8 cellular contexts compared by ENCODE assay signal in genomic region chr17:41666336-41666680, GRCh38. TPM values are rescaled to one million over a fixed set of nuclear protein-coding genes. Genes with fewer than 3 reads are reported as not detected.
DNase-seq lines count a peak whose midpoint lies in the region; ATAC-seq, FAIRE-seq and TF ChIP-seq lines count a peak whose summit lies in the region.

No MANE protein-coding gene starts in this region.

- peak overlapping the region; percentile 73 for H3K4me3 ChIP-seq in GM12878
- H3K4me3 ChIP-seq in keratinocyte (ENCODE audit: control insufficient read depth in 2 of 3, extremely low read depth in 1 of 3, insufficient read depth in 2 of 3, low read depth in 1 of 3, low read length in 3 of 3): peak overlapping the region in 1 of 3 experiments; percentile 23

- H3K9ac ChIP-seq in GM12878 (ENCODE audit: control insufficient read depth, insufficient read depth, low read length) (peak overlapping the region; percentile 59), keratinocyte (ENCODE audit: control insufficient read depth, extremely low read depth, insufficient read depth, low read length) (peak overlapping the region; percentile 85)

- WGBS in GM12878 (ENCODE audit: insufficient coverage, insufficient replicate concordance, low lambda C conversion rate, missing lambda C conversion rate): under 1% methylated on average over 14 of the region's 14 CpGs

- no peak for TF ChIP-seq POLR2A in GM12878 (IDR thresholded peaks at IDR 0.05; ENCODE audit: low read depth, low read length)

- CTCF ChIA-PET in GM12878 (lab: Yijun Ruan, JAX): interaction anchor here (0.6 to 12.0 kb wide), 18 partner anchors 8 to 1698 kb away, joined by 3 to 420 read pairs (median 4); partner anchors contain the start of gene EIF1

- SMC1A ChIA-PET in GM12878 (lab: Charles Lee; ENCODE audit: uncharacterized antibody, unreplicated experiment): interaction anchor here (0.9 to 6.9 kb wide), 6 partner anchors 12 to 1050 kb away, joined by 3 to 92 read pairs (median 38); partner anchors contain the start of gene EIF1

- H3K79me2 ChIP-seq in GM12878 (ENCODE audit: control insufficient read depth, insufficient read depth, low read length) (no peaks in the 10 kb centered on the region), keratinocyte (ENCODE audit: control insufficient read depth, insufficient read depth, low read length) (no peaks in the 10 kb centered on the region)

- TF ChIP-seq RAD21 in GM12878 (IDR thresholded peaks at IDR 0.05; ENCODE audit: insufficient read depth, low read depth, low read length): no peak

- H3K27me3 ChIP-seq in GM12878 (replicated peaks in 1 of 2; ENCODE audit: control insufficient read depth in 2 of 2, insufficient read depth in 2 of 2, low read length in 1 of 2) (no peaks in the 10 kb centered on the region), keratinocyte (ENCODE audit: control insufficient read depth, extremely low read depth, insufficient read depth, low read length) (no peaks in the 10 kb centered on the region)

- FAIRE-seq in GM12878 (lab: Jason Lieb, UNC) (no peak), keratinocyte (lab: Jason Lieb, UNC) (no peak)

- POLR2A ChIA-PET in GM12878 (lab: Charles Lee): interaction anchor here (0.6 to 8.3 kb wide), 7 partner anchors 11 to 848 kb away, joined by 3 to 103 read pairs (median 4); partner anchors contain the start of gene EIF1

- peak in 1 of 2 experiments; percentile 47; a peak in 1 of 4 replicates for TF ChIP-seq EP300 in GM12878 (IDR thresholded peaks at IDR 0.05; ENCODE audit: borderline replicate concordance in 1 of 2, control insufficient read depth in 1 of 2, low read depth in 2 of 2, low read length in 2 of 2)

- H2AFZ ChIP-seq in GM12878 (ENCODE audit: control insufficient read depth, low read depth, low read length): peak overlapping the region; percentile 72
- peak overlapping the region; percentile 72 for H2AFZ ChIP-seq in keratinocyte (ENCODE audit: control insufficient read depth, low read length)

- no peaks in the 10 kb centered on the region for H3K9me1 ChIP-seq in keratinocyte (ENCODE audit: control insufficient read depth, extremely low read depth, insufficient read depth, low read length)

- H3K4me2 ChIP-seq in GM12878 (ENCODE audit: control insufficient read depth, insufficient read depth) (peak overlapping the region; percentile 99), keratinocyte (ENCODE audit: control insufficient read depth, extremely low read depth, insufficient read depth, low read depth, low read length) (peak overlapping the region; percentile 86)

- H3K36me3 ChIP-seq in GM12878 (ENCODE audit: control insufficient read depth in 2 of 2, insufficient read depth in 2 of 2, low read length in 1 of 2): no peaks in the 10 kb centered on the region
- H3K36me3 ChIP-seq in keratinocyte (ENCODE audit: control insufficient read depth in 2 of 2, extremely low read depth in 1 of 2, insufficient read depth in 2 of 2, low read length in 2 of 2): no peaks in the 10 kb centered on the region

- ATAC-seq in GM21717 (IDR thresholded peaks at IDR 0.05; ENCODE audit: unreplicated experiment) (peak; percentile 41), GM12878 (peak; percentile 66)

- DNase-seq in D341Med (ENCODE audit: low spot score): peak; percentile 58
- peak; percentile 36 to 46 for DNase-seq in Kasumi-1 (lab: John Stamatoyannopoulos, UW)
- DNase-seq in T follicular helper cell (ENCODE audit: low read depth): peak; percentile 61
- DNase-seq in GM12878 (ENCODE audit: low read depth, low spot score): peak; percentile 75
- no peak for DNase-seq in keratinocyte (ENCODE audit: low read depth, low spot score)
- DNase-seq in stimulated activated CD4-positive, alpha-beta T cell treated with anti-CD3 and anti-CD28 coated beads, Interleukin-2, amount 100 ng/mL, for 4 hours (ENCODE audit: low read depth): peak; percentile 60
- no peak for DNase-seq in SIG-M5 treated with dmso at 0.1 percent for 504 hours (lab: John Stamatoyannopoulos, UW; ENCODE audit: unreplicated experiment)

- in situ Hi-C loops in GM12878 (cut with MboI): loop anchor here (10.0 kb wide), 1 partner anchor 1052 kb away; no protein-coding TSS in a partner anchor

- dilution Hi-C loops in keratinocyte (cut with MboI; ENCODE audit: extremely low pct_ligation_motif_present, low sequenced_read_pairs): no loop called here

- no peak for TF ChIP-seq CTCF in GM12878 (IDR thresholded peaks at IDR 0.05 in 2 of 3, conservative IDR thresholded peaks at IDR 0.05 in 1 of 3; ENCODE audit: control insufficient read depth in 2 of 3, extremely low read depth in 1 of 3, insufficient read depth in 1 of 3, low read depth in 3 of 3, low read length in 3 of 3)
- TF ChIP-seq CTCF in keratinocyte (optimal IDR thresholded peaks at IDR 0.05 in 1 of 3, IDR thresholded peaks at IDR 0.05 in 1 of 3, conservative IDR thresholded peaks at IDR 0.05 in 1 of 3; ENCODE audit: extremely low read depth in 1 of 3, insufficient read depth in 2 of 3, low read length in 3 of 3): no peak

- H3K27ac ChIP-seq in GM12878 (ENCODE audit: control insufficient read depth, insufficient read depth): peak overlapping the region; percentile 67
- H3K27ac ChIP-seq in keratinocyte (ENCODE audit: control insufficient read depth, insufficient read depth, low read length): peak overlapping the region; percentile 90

- no peaks in the 10 kb centered on the region for H4K20me1 ChIP-seq in GM12878 (ENCODE audit: control insufficient read depth, insufficient read depth)
- H4K20me1 ChIP-seq in keratinocyte (ENCODE audit: control insufficient read depth, extremely low read depth, insufficient read depth, low read length): no peaks in the 10 kb centered on the region

- intact Hi-C loops in GM12878 (cut with micrococcal nuclease; ENCODE audit: unreplicated experiment): loop anchor here (2.0 to 5.0 kb wide), 2 partner anchors 22 to 1049 kb away; partner anchors contain the start of gene EIF1

- BruUV-seq in GM12878 (replicated peaks; lab: Mats Ljungman, UMichigan): no TSS peak

- no peaks in the 10 kb centered on the region for H3K9me3 ChIP-seq in GM12878 (replicated peaks; ENCODE audit: control insufficient read depth, insufficient read depth, low read length)
- H3K9me3 ChIP-seq in keratinocyte (ENCODE audit: control insufficient read depth, low read depth, low read length): no peaks in the 10 kb centered on the region

- H3K4me1 ChIP-seq in GM12878 (ENCODE audit: control insufficient read depth, insufficient read depth, low read length) (peaks cover 39% of the 10 kb centered on the region), keratinocyte (ENCODE audit: control insufficient read depth, extremely low read depth, insufficient read depth, low read length) (peaks cover 47% of the 10 kb centered on the region)

- RAD21 ChIA-PET in GM12878 (lab: Charles Lee; ENCODE audit: unreplicated experiment): interaction anchor here (1.0 to 9.6 kb wide), 12 partner anchors 9 to 1133 kb away, joined by 3 to 193 read pairs (median 7); partner anchors contain the start of gene EIF1

RNA-seq across cellular contexts. Expression of gene EIF1, which starts 22.4 kb away (rescaled TPM):
- 163 and 168 TPM in 2 replicates for total RNA-seq in GM12878 (2013; cell fraction: nucleolus; rRNA removed)
- total RNA-seq in GM12878 (2014; rRNA removed): 51.0 and 52.6 TPM in 2 replicates
- 39.4 and 46.7 TPM in 2 replicates for total RNA-seq in GM12878 (2014; rRNA removed; fragmentation: Illumina TruSeq; extraction: Trizol)
- total RNA-seq in GM12878 (2021): 594 and 609 TPM in 2 replicates
- 318 TPM for polyA plus RNA-seq in GM12878 (2011; ENCODE audit: low read depth)
- 367 TPM in 2 replicates for polyA plus RNA-seq in GM12878 (2011; rRNA removed)
- polyA plus RNA-seq in GM12878 (2011; cell fraction: cytosol; rRNA removed): 104 and 156 TPM in 2 replicates
- 149 and 225 TPM in 2 replicates for polyA plus RNA-seq in GM12878 (2011; cell fraction: nucleus; rRNA removed)
- polyA plus RNA-seq in GM12878 (2012): 834 and 1,158 TPM in 2 replicates
- 325 and 382 TPM in 2 replicates for polyA plus RNA-seq in GM12878 (2014; fragmentation: Illumina TruSeq; extraction: Trizol)
- polyA plus RNA-seq in GM12878 (2014; fragmentation: Nextera tagmentation; extraction: Ambion mirVana): 100 to 1,000 TPM; 670 to 687 TPM
- polyA plus RNA-seq in GM12878 (2014; rRNA removed): 144 and 168 TPM in 2 replicates
- polyA plus RNA-seq in GM12878 (2016; fragmentation: Nextera tagmentation; extraction: Ambion mirVana): 100 to 1,000 TPM; 776 to 815 TPM
- polyA minus RNA-seq in GM12878 (2011; rRNA and poly(A)+ RNA removed): 85.1 and 108 TPM in 2 replicates
- 86.3 and 100 TPM in 2 replicates for polyA minus RNA-seq in GM12878 (2011; cell fraction: cytosol; rRNA and poly(A)+ RNA removed)
- 136 and 167 TPM in 2 replicates for polyA minus RNA-seq in GM12878 (2011; cell fraction: nucleus; rRNA and poly(A)+ RNA removed)
- polyA plus RNA-seq in keratinocyte: 236 to 308 TPM (median 272 TPM) in 3 replicates
- polyA plus RNA-seq in keratinocyte (2011; ENCODE audit: low read depth): 1,255 TPM
- polyA plus RNA-seq in keratinocyte (2011; cell fraction: cytosol; rRNA removed): 367 and 580 TPM in 2 replicates
- polyA plus RNA-seq in keratinocyte (2011; cell fraction: nucleus; rRNA removed): 378 and 447 TPM in 2 replicates
- polyA plus RNA-seq in keratinocyte (2012; ENCODE audit: low replicate concordance): 695 and 2,008 TPM in 2 replicates
- 71.7 to 141 TPM (median 108 TPM) in 3 replicates for polyA minus RNA-seq in keratinocyte
- 100 TPM for polyA minus RNA-seq in keratinocyte (2011; cell fraction: cytosol; rRNA and poly(A)+ RNA removed)
- polyA minus RNA-seq in keratinocyte (2011; cell fraction: nucleus; rRNA and poly(A)+ RNA removed): 71.1 and 103 TPM in 2 replicates

RNA-seq across cellular contexts. Expression of gene KRT17, which starts 41.9 kb away (rescaled TPM):
- total RNA-seq in GM12878 (2013; cell fraction: nucleolus; rRNA removed): 0.98 TPM in 1 of 2 replicates, not detected in the other
- total RNA-seq in GM12878 (2014; rRNA removed) (1.4 and 3.7 TPM in 2 replicates), GM12878 (2014; rRNA removed; fragmentation: Illumina TruSeq; extraction: Trizol) (2.4 and 2.7 TPM in 2 replicates), GM12878 (2021) (2.4 and 2.7 TPM in 2 replicates)
- 1.4 TPM for polyA plus RNA-seq in GM12878 (2011; ENCODE audit: low read depth)
- polyA plus RNA-seq in GM12878 (2011; rRNA removed) (13.5 and 30.0 TPM in 2 replicates), GM12878 (2014; fragmentation: Illumina TruSeq; extraction: Trizol) (1.9 TPM in 1 of 2 replicates, not detected in the other), GM12878 (2014; fragmentation: Nextera tagmentation; extraction: Ambion mirVana) (1 to 10 TPM in 1 of 2 experiments, under 1 TPM in 1; 0.47 to 1.4 TPM), GM12878 (2014; rRNA removed) (4.0 and 6.3 TPM in 2 replicates), GM12878 (2016; fragmentation: Nextera tagmentation; extraction: Ambion mirVana) (1 to 10 TPM; 4.2 to 5.5 TPM), keratinocyte (6,440 to 12,579 TPM (median 8,666 TPM) in 3 replicates)
- polyA plus RNA-seq in GM12878 (2011; cell fraction: cytosol; rRNA removed): 36.6 and 56.3 TPM in 2 replicates
- polyA plus RNA-seq in GM12878 (2011; cell fraction: nucleus; rRNA removed): 28.1 and 30.4 TPM in 2 replicates
- polyA plus RNA-seq in GM12878 (2012): 2.2 and 2.3 TPM in 2 replicates
- 12.3 and 14.0 TPM in 2 replicates for polyA minus RNA-seq in GM12878 (2011; rRNA and poly(A)+ RNA removed)
- polyA minus RNA-seq in GM12878 (2011; cell fraction: cytosol; rRNA and poly(A)+ RNA removed): 32.6 and 47.8 TPM in 2 replicates
- polyA minus RNA-seq in GM12878 (2011; cell fraction: nucleus; rRNA and poly(A)+ RNA removed): 3.9 and 9.0 TPM in 2 replicates
- 46,546 TPM for polyA plus RNA-seq in keratinocyte (2011; ENCODE audit: low read depth)
- polyA plus RNA-seq in keratinocyte (2011; cell fraction: cytosol; rRNA removed): 6,491 and 12,585 TPM in 2 replicates
- 12,033 and 13,742 TPM in 2 replicates for polyA plus RNA-seq in keratinocyte (2011; cell fraction: nucleus; rRNA removed)
- polyA plus RNA-seq in keratinocyte (2012; ENCODE audit: low replicate concordance): 5,743 and 13,877 TPM in 2 replicates
- 5,137 to 9,087 TPM (median 7,073 TPM) in 3 replicates for polyA minus RNA-seq in keratinocyte
- polyA minus RNA-seq in keratinocyte (2011; cell fraction: cytosol; rRNA and poly(A)+ RNA removed): 14,086 TPM
- 4,848 and 5,061 TPM in 2 replicates for polyA minus RNA-seq in keratinocyte (2011; cell fraction: nucleus; rRNA and poly(A)+ RNA removed)

RNA-seq across cellular contexts. Expression of gene GAST, which starts 45.8 kb away (rescaled TPM):
- not detected in 2 replicates for total RNA-seq in GM12878 (2013; cell fraction: nucleolus; rRNA removed)
- total RNA-seq in GM12878 (2014; rRNA removed): not detected in 2 replicates
- total RNA-seq in GM12878 (2014; rRNA removed; fragmentation: Illumina TruSeq; extraction: Trizol): not detected in 2 replicates
- not detected in 2 replicates for total RNA-seq in GM12878 (2021)
- not detected for polyA plus RNA-seq in GM12878 (2011; ENCODE audit: low read depth)
- polyA plus RNA-seq in GM12878 (2011; rRNA removed): not detected in 2 replicates
- polyA plus RNA-seq in GM12878 (2011; cell fraction: cytosol; rRNA removed): not detected in 2 replicates
- polyA plus RNA-seq in GM12878 (2011; cell fraction: nucleus; rRNA removed): not detected in 2 replicates
- polyA plus RNA-seq in GM12878 (2012): not detected in 2 replicates
- polyA plus RNA-seq in GM12878 (2014; fragmentation: Illumina TruSeq; extraction: Trizol): not detected in 2 replicates
- not detected for polyA plus RNA-seq in GM12878 (2014; fragmentation: Nextera tagmentation; extraction: Ambion mirVana)
- not detected in 2 replicates for polyA plus RNA-seq in GM12878 (2014; rRNA removed)
- polyA plus RNA-seq in GM12878 (2016; fragmentation: Nextera tagmentation; extraction: Ambion mirVana): not detected
- not detected in 2 replicates for polyA minus RNA-seq in GM12878 (2011; rRNA and poly(A)+ RNA removed)
- polyA minus RNA-seq in GM12878 (2011; cell fraction: cytosol; rRNA and poly(A)+ RNA removed): not detected in 2 replicates
- not detected in 2 replicates for polyA minus RNA-seq in GM12878 (2011; cell fraction: nucleus; rRNA and poly(A)+ RNA removed)
- polyA plus RNA-seq in keratinocyte: 0.40 to 4.8 TPM (median 0.87 TPM) in 3 replicates
- 4.0 TPM for polyA plus RNA-seq in keratinocyte (2011; ENCODE audit: low read depth)
- 2.4 and 3.9 TPM in 2 replicates for polyA plus RNA-seq in keratinocyte (2011; cell fraction: cytosol; rRNA removed)
- polyA plus RNA-seq in keratinocyte (2011; cell fraction: nucleus; rRNA removed): 1.4 and 2.1 TPM in 2 replicates
- polyA plus RNA-seq in keratinocyte (2012; ENCODE audit: low replicate concordance): 2.0 and 15.0 TPM in 2 replicates
- 0.76 TPM in 1 of 3 replicates, not detected in the others for polyA minus RNA-seq in keratinocyte
- polyA minus RNA-seq in keratinocyte (2011; cell fraction: cytosol; rRNA and poly(A)+ RNA removed): not detected
- polyA minus RNA-seq in keratinocyte (2011; cell fraction: nucleus; rRNA and poly(A)+ RNA removed): not detected in 2 replicates

RNA-seq across cellular contexts. Expression of gene KRT16, which starts 53.7 kb away (rescaled TPM):
- total RNA-seq in GM12878 (2013; cell fraction: nucleolus; rRNA removed): not detected in 2 replicates
- total RNA-seq in GM12878 (2014; rRNA removed) (not detected in 2 replicates), GM12878 (2014; rRNA removed; fragmentation: Illumina TruSeq; extraction: Trizol) (not detected in 2 replicates), GM12878 (2021) (not detected in 2 replicates)
- not detected for polyA plus RNA-seq in GM12878 (2011; ENCODE audit: low read depth)
- polyA plus RNA-seq in GM12878 (2011; rRNA removed) (0.07 TPM in 1 of 2 replicates, not detected in the other), GM12878 (2014; fragmentation: Illumina TruSeq; extraction: Trizol) (not detected in 2 replicates), GM12878 (2014; fragmentation: Nextera tagmentation; extraction: Ambion mirVana) (not detected), GM12878 (2014; rRNA removed) (not detected in 2 replicates), GM12878 (2016; fragmentation: Nextera tagmentation; extraction: Ambion mirVana) (not detected), keratinocyte (1,163 to 4,746 TPM (median 1,851 TPM) in 3 replicates)
- not detected in 2 replicates for polyA plus RNA-seq in GM12878 (2011; cell fraction: cytosol; rRNA removed)
- not detected in 2 replicates for polyA plus RNA-seq in GM12878 (2011; cell fraction: nucleus; rRNA removed)
- not detected in 2 replicates for polyA plus RNA-seq in GM12878 (2012)
- polyA minus RNA-seq in GM12878 (2011; rRNA and poly(A)+ RNA removed): not detected in 2 replicates
- not detected in 2 replicates for polyA minus RNA-seq in GM12878 (2011; cell fraction: cytosol; rRNA and poly(A)+ RNA removed)
- not detected in 2 replicates for polyA minus RNA-seq in GM12878 (2011; cell fraction: nucleus; rRNA and poly(A)+ RNA removed)
- 20,474 TPM for polyA plus RNA-seq in keratinocyte (2011; ENCODE audit: low read depth)
- polyA plus RNA-seq in keratinocyte (2011; cell fraction: cytosol; rRNA removed): 1,428 and 3,010 TPM in 2 replicates
- 2,522 and 2,889 TPM in 2 replicates for polyA plus RNA-seq in keratinocyte (2011; cell fraction: nucleus; rRNA removed)
- 1,329 and 6,837 TPM in 2 replicates for polyA plus RNA-seq in keratinocyte (2012; ENCODE audit: low replicate concordance)
- 1,159 to 3,059 TPM (median 1,751 TPM) in 3 replicates for polyA minus RNA-seq in keratinocyte
- 3,006 TPM for polyA minus RNA-seq in keratinocyte (2011; cell fraction: cytosol; rRNA and poly(A)+ RNA removed)
- polyA minus RNA-seq in keratinocyte (2011; cell fraction: nucleus; rRNA and poly(A)+ RNA removed): 1,076 and 1,184 TPM in 2 replicates

Comparison
In these comparisons a context has a peak if more than half of its experiments do, and no peak if none do; other contexts are left out.
1. DNase-seq: peak in D341Med (single experiment), Kasumi-1 (2 of 2), T follicular helper cell (single experiment), GM12878 (single experiment) and stimulated activated CD4-positive, alpha-beta T cell treated with anti-CD3 and anti-CD28 coated beads, Interleukin-2, amount 100 ng/mL, for 4 hours (single experiment); none in keratinocyte (single experiment) and SIG-M5 treated with dmso at 0.1 percent for 504 hours (single experiment).
2. RNA of gene KRT17, which starts 41.9 kb away (polyA plus RNA-seq): 5,743 to 46,546 TPM in keratinocyte; 0.47 to 56.3 TPM in GM12878; every median in the first group is over 100 times any median in the second.